9 cellular contexts compared by ENCODE assay signal in genomic region chr3:185656321-185656840, GRCh38.
DNase-seq lines count a peak whose midpoint lies in the region; ATAC-seq, FAIRE-seq and TF ChIP-seq lines count a peak whose summit lies in the region.
"Had no signal": no experiment of that assay in that cellular context is flagged by ENCODE, and none has a peak within 500 bp of the region (broad histone marks: within the 10 kb centered on the region; RNA-seq: fewer than 3 reads in every experiment).

No MANE protein-coding gene starts in this region.

- H3K9me3 ChIP-seq in body of pancreas, result no peaks in the 10 kb centered on the region
- H3K9me3 ChIP-seq in sigmoid colon, result no peaks in the 10 kb centered on the region
- no peaks in the 10 kb centered on the region for H3K9me3 ChIP-seq in spleen

- peak overlapping the region in 1 of 7 donors; percentile 14 for H3K27ac Mint-ChIP-seq in CD14-positive monocyte

- H3K27ac ChIP-seq in body of pancreas (no peak overlapping the region), sigmoid colon (peak overlapping the region; percentile 65 to 86 (median 72)), spleen (peak overlapping the region in 4 of 8 donors; percentile 5 to 36 (median 14))

- DNase-seq in EL (peak; percentile 99), body of pancreas (peak in 3 of 4 donors; percentile 27 to 44 (median 35)), left ventricle myocardium superior (peak; percentile 63), sigmoid colon (peak; percentile 88), spleen (no peak), GM12891 (ENCODE audit: insufficient read length, low spot score) (no peak), CD14-positive monocyte (ENCODE audit: low spot score) (no peak), NCI-H524 (lab: John Stamatoyannopoulos, UW) (no peak)
- DNase-seq: DND-41 had no signal

- ATAC-seq in body of pancreas, result peak; percentile 25
- ATAC-seq in left ventricle myocardium superior, result peak; percentile 81

- intact Hi-C loops in body of pancreas (cut with DNase I) (no loop called here), left ventricle myocardium superior (cut with micrococcal nuclease) (no loop called here), sigmoid colon (cut with DNase I) (no loop called here), spleen (cut with DNase I; ENCODE audit: low total_unique reads) (no loop called here), CD14-positive monocyte (cut with micrococcal nuclease) (loop anchor here in 1 of 2 donors (10.0 kb wide), 1 partner anchor 258 kb away; no protein-coding TSS in a partner anchor)

- H3K27me3 Mint-ChIP-seq in CD14-positive monocyte (ENCODE audit: low read depth in 3 of 3), result peaks cover 0 to 2% (median 0%) of the 10 kb centered on the region in 3 donors

- peaks cover 8% of the 10 kb centered on the region for H3K4me1 ChIP-seq in body of pancreas
- H3K4me1 ChIP-seq in sigmoid colon, result peaks cover 0 to 56% (median 44%) of the 10 kb centered on the region in 4 donors
- H3K4me1 ChIP-seq in spleen, result peaks cover 0 to 21% (median 11%) of the 10 kb centered on the region in 6 donors

- H3K4me3 ChIP-seq in body of pancreas (no peak overlapping the region), sigmoid colon (no peak overlapping the region), spleen (no peak overlapping the region)

- H3K36me3 ChIP-seq in body of pancreas (replicated peaks in 1 of 2; ENCODE audit: insufficient read depth in 1 of 2, low read depth in 2 of 2), result no peaks in the 10 kb centered on the region
- no peaks in the 10 kb centered on the region for H3K36me3 ChIP-seq in sigmoid colon
- no peaks in the 10 kb centered on the region for H3K36me3 ChIP-seq in spleen

- no peaks in the 10 kb centered on the region for H3K27me3 ChIP-seq in body of pancreas
- no peaks in the 10 kb centered on the region for H3K27me3 ChIP-seq in sigmoid colon
- H3K27me3 ChIP-seq in spleen (replicated peaks in 1 of 7), result no peaks in the 10 kb centered on the region

- no peak for TF ChIP-seq POLR2A in body of pancreas (IDR thresholded peaks at IDR 0.05)
- no peak for TF ChIP-seq POLR2A in sigmoid colon (IDR thresholded peaks at IDR 0.05)
- no peak for TF ChIP-seq POLR2A in spleen (IDR thresholded peaks at IDR 0.05)
- no peak for TF ChIP-seq POLR2A in GM12891 (IDR thresholded peaks at IDR 0.05; ENCODE audit: low read depth, low read length)

- peaks cover 0 to 5% (median 0%) of the 10 kb centered on the region in 7 donors for H3K9me3 Mint-ChIP-seq in CD14-positive monocyte

- H3K4me1 Mint-ChIP-seq in CD14-positive monocyte, result peaks cover 9% of the 10 kb centered on the region

- TF ChIP-seq CTCF in body of pancreas (IDR thresholded peaks at IDR 0.05) (no peak), sigmoid colon (IDR thresholded peaks at IDR 0.05) (no peak), spleen (IDR thresholded peaks at IDR 0.05 in 8 of 11, conservative IDR thresholded peaks at IDR 0.05 in 3 of 11) (no peak), CD14-positive monocyte (IDR thresholded peaks at IDR 0.05) (no peak)

- no peak overlapping the region for H3K4me3 Mint-ChIP-seq in CD14-positive monocyte

- FAIRE-seq in GM12891 (lab: Jason Lieb, UNC), result no peak

- 77 to 85% methylated on average over 8 of the region's 8 CpGs for WGBS in body of pancreas, 2 donors
- 88 to 89% methylated on average over 8 of the region's 8 CpGs for WGBS in sigmoid colon, 2 donors
- WGBS in spleen, 5 donors, result 61 to 78% (median 72%) methylated on average over 8 of the region's 8 CpGs

- peaks cover 35 to 54% of the 10 kb centered on the region in 2 donors for H3K36me3 Mint-ChIP-seq in CD14-positive monocyte

- TF ChIP-seq EP300 in sigmoid colon (IDR thresholded peaks at IDR 0.05), result peak in 1 of 4 donors; percentile 62

TF ChIP-seq in GM12891, 5 proteins besides CTCF, POLR2A, EP300 and RAD21:
- no peak for TF ChIP-seq POLR2AphosphoS5 (IDR thresholded peaks at IDR 0.05; ENCODE audit: low read depth, low read length)
- TF ChIP-seq SPI1 (IDR thresholded peaks at IDR 0.05; ENCODE audit: low read depth, low read length), result no peak
- TF ChIP-seq POU2F2 (IDR thresholded peaks at IDR 0.05; ENCODE audit: low read depth, low read length), result no peak
- no peak for TF ChIP-seq TAF1 (IDR thresholded peaks at IDR 0.05; ENCODE audit: low read depth, low read length)
- TF ChIP-seq PAX5 (IDR thresholded peaks at IDR 0.05; ENCODE audit: insufficient read depth, low read length, severe bottlenecking), result no peak

Comparison
In these comparisons a context has a peak if more than half of its experiments do, and no peak if none do; other contexts are left out.
1. DNase-seq: peak in EL (single experiment), body of pancreas (3 of 4), left ventricle myocardium superior (single experiment) and sigmoid colon (single experiment); none in spleen (single experiment), GM12891 (single experiment), CD14-positive monocyte (single experiment) and NCI-H524 (0 of 2).
2. H3K27ac ChIP-seq: peak in sigmoid colon (4 of 4); none in body of pancreas (0 of 4).